In the genomic region with DNA sequence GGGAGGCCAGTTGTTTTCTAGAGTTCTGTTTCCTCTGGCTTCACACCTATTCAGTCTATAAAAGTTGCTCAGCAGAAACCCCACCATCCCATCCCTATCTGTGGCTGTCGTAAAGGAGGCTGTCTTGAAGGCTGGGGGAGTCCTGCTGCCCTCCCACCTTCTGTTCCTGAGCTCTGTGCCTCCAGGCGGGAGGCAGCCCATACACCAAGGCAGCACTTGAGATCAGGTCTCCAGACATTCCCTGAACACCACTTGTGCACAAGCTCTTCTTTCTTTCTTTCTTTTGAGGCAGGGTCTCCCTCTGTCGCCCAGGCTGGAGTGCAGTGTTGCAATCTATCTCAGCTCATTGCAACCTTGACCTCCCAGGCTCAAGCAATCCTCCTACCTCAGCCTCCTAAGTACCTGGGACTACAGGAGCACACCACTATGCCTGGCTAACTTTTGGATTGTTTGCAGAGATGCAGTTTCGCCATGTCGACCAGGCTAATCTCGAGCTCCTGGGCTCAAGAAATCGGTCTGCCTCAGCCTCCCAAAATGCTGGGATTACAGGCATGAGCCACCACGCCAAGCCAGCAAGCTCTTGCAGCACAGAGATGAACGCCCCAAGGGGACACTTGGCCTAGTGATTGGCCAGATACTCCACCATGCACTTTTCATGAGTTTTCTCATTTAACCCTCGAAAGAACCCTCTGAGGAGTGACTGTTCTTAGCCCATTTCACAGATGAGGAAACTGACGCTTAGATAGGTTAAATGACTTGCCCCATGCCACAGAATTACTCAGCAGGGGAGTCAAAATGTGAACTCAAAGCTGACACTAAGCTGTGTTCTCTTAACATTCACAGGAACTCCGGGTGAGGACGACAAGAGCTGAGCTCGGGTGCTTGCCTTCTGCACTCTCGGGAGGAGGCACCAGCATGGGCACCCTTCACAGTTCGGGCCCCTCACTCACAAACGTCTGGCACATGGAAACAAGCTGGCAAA, we compare ENCODE assay signal across 13 cellular contexts. TPM values are rescaled to one million over a fixed set of nuclear protein-coding genes. Genes with fewer than 3 reads are reported as not detected.
DNase-seq lines count a peak whose midpoint lies in the region; ATAC-seq and TF ChIP-seq lines count a peak whose summit lies in the region.
"Had no signal": no experiment of that assay in that cellular context is flagged by ENCODE, and none has a peak within 500 bp of the region (broad histone marks: within the 10 kb centered on the region; RNA-seq: fewer than 3 reads in every experiment).

No MANE protein-coding gene starts in this region.

- no peaks in the 10 kb centered on the region for H3K27me3 Mint-ChIP-seq in activated CD4-positive, alpha-beta T cell treated with anti-CD3 and anti-CD28 coated beads, Interleukin-2, amount 10 ng/mL, durations not matched to agents 7 days and 5 days
- H3K27me3 Mint-ChIP-seq in HFFc6 (ENCODE audit: insufficient read depth), result peaks cover 1% of the 10 kb centered on the region
- no peaks in the 10 kb centered on the region for H3K27me3 Mint-ChIP-seq in activated B cell treated with CpG ODN at 0.5 μM for 24 hours
- H3K27me3 Mint-ChIP-seq in effector memory CD8-positive, alpha-beta T cell, result no peaks in the 10 kb centered on the region

- peak; percentile 2 for DNase-seq in activated CD4-positive, alpha-beta T cell treated with anti-CD3 and anti-CD28 coated beads, Interleukin-2, amount 10 ng/mL, durations not matched to agents 7 days and 5 days
- DNase-seq in activated CD4-positive, alpha-beta T cell treated with anti-CD3 and anti-CD28 coated beads for 4 hours, result no peak
- no peak for DNase-seq in HFFc6
- DNase-seq in activated B cell treated with CpG ODN at 0.5 μM for 24 hours, result no peak
- peak in 1 of 2 donors; percentile 73 for DNase-seq in stimulated activated effector memory CD8-positive, alpha-beta T cell treated with anti-CD3 and anti-CD28 coated beads, Interleukin-12 subunit alpha, Interleukin-12 subunit beta, amount 100 ng/mL, for 72 hours (ENCODE audit: low spot score in 2 of 2)
- no peak for DNase-seq in effector memory CD8-positive, alpha-beta T cell
- no peak for DNase-seq in NCI-H1092 treated with DMSO at 0.1 percent for 48 hours (lab: John Stamatoyannopoulos, UW)
- DNase-seq: activated effector memory CD4-positive, alpha-beta T cell treated with anti-CD3 and anti-CD28 coated beads, Interleukin-2, amount 50 U/mL, for 16 hours; DMS153; NCI-H1694 treated with DMSO at 0.1 percent for 48 hours had no signal

- TF ChIP-seq CTCF in HFFc6 (IDR thresholded peaks at IDR 0.05) (no peak), activated B cell treated with CpG ODN at 0.5 μM for 24 hours (IDR thresholded peaks at IDR 0.05) (no peak)

- POLR2A ChIA-PET in activated CD4-positive, alpha-beta T cell treated with anti-CD3 and anti-CD28 coated beads, Interleukin-2, amount 10 ng/mL, durations not matched to agents 7 days and 5 days (lab: Charles Lee), result no interaction called here
- POLR2A ChIA-PET in activated B cell treated with CpG ODN at 0.5 μM for 24 hours (lab: Charles Lee), result interaction anchor here (0.5 to 1.5 kb wide), 3 partner anchors 10 to 60 kb away, joined by 3 to 7 read pairs (median 3); no protein-coding TSS in a partner anchor

- H3K4me3 Mint-ChIP-seq in activated CD4-positive, alpha-beta T cell treated with anti-CD3 and anti-CD28 coated beads, Interleukin-2, amount 10 ng/mL, durations not matched to agents 7 days and 5 days, result no peak overlapping the region
- H3K4me3 Mint-ChIP-seq in HFFc6 (no peak overlapping the region), activated B cell treated with CpG ODN at 0.5 μM for 24 hours (no peak overlapping the region)
- H3K4me3 Mint-ChIP-seq in stimulated activated effector memory CD8-positive, alpha-beta T cell treated with anti-CD3 and anti-CD28 coated beads, Interleukin-12 subunit alpha, Interleukin-12 subunit beta, amount 100 ng/mL, for 72 hours, result peak overlapping the region; percentile 32
- H3K4me3 Mint-ChIP-seq in effector memory CD8-positive, alpha-beta T cell, result no peak overlapping the region

- peaks cover 18% of the 10 kb centered on the region for H3K9me3 Mint-ChIP-seq in activated CD4-positive, alpha-beta T cell treated with anti-CD3 and anti-CD28 coated beads, Interleukin-2, amount 10 ng/mL, durations not matched to agents 7 days and 5 days
- peaks cover 10% of the 10 kb centered on the region for H3K9me3 Mint-ChIP-seq in HFFc6
- H3K9me3 Mint-ChIP-seq in activated B cell treated with CpG ODN at 0.5 μM for 24 hours, result peaks cover 10% of the 10 kb centered on the region
- H3K9me3 Mint-ChIP-seq in stimulated activated effector memory CD8-positive, alpha-beta T cell treated with anti-CD3 and anti-CD28 coated beads, Interleukin-12 subunit alpha, Interleukin-12 subunit beta, amount 100 ng/mL, for 72 hours, result peaks cover 6% of the 10 kb centered on the region
- peaks cover 5 to 7% of the 10 kb centered on the region in 2 donors for H3K9me3 Mint-ChIP-seq in effector memory CD8-positive, alpha-beta T cell

- no peak overlapping the region for H3K27ac Mint-ChIP-seq in activated CD4-positive, alpha-beta T cell treated with anti-CD3 and anti-CD28 coated beads, Interleukin-2, amount 10 ng/mL, durations not matched to agents 7 days and 5 days
- H3K27ac Mint-ChIP-seq in HFFc6 (peak overlapping the region; percentile 91; the same call in 1 of the 2 replicates), activated B cell treated with CpG ODN at 0.5 μM for 24 hours (no peak overlapping the region)
- H3K27ac Mint-ChIP-seq in stimulated activated effector memory CD8-positive, alpha-beta T cell treated with anti-CD3 and anti-CD28 coated beads, Interleukin-12 subunit alpha, Interleukin-12 subunit beta, amount 100 ng/mL, for 72 hours, result peak overlapping the region; percentile 79
- H3K27ac Mint-ChIP-seq in effector memory CD8-positive, alpha-beta T cell, result peak overlapping the region in 1 of 2 donors; percentile 26

- intact Hi-C loops in activated B cell treated with CpG ODN at 0.5 μM for 24 hours (cut with micrococcal nuclease), result no loop called here

- CTCF ChIA-PET in activated CD4-positive, alpha-beta T cell treated with anti-CD3 and anti-CD28 coated beads, Interleukin-2, amount 10 ng/mL, durations not matched to agents 7 days and 5 days (lab: Charles Lee), result interaction anchor here (0.7 to 1.7 kb wide), 11 partner anchors 9 to 241 kb away, joined by 3 to 4 read pairs (median 3); no protein-coding TSS in a partner anchor
- CTCF ChIA-PET in activated B cell treated with CpG ODN at 0.5 μM for 24 hours (lab: Charles Lee), result interaction anchor here (0.7 to 2.2 kb wide), 4 partner anchors 8 to 10 kb away, joined by 3 to 7 read pairs (median 4); no protein-coding TSS in a partner anchor

- peaks cover 27% of the 10 kb centered on the region for H3K4me1 Mint-ChIP-seq in activated CD4-positive, alpha-beta T cell treated with anti-CD3 and anti-CD28 coated beads, Interleukin-2, amount 10 ng/mL, durations not matched to agents 7 days and 5 days
- H3K4me1 Mint-ChIP-seq in HFFc6 (ENCODE audit: low read depth) (peaks cover 39% of the 10 kb centered on the region), activated B cell treated with CpG ODN at 0.5 μM for 24 hours (peaks cover 42% of the 10 kb centered on the region)
- H3K4me1 Mint-ChIP-seq in stimulated activated effector memory CD8-positive, alpha-beta T cell treated with anti-CD3 and anti-CD28 coated beads, Interleukin-12 subunit alpha, Interleukin-12 subunit beta, amount 100 ng/mL, for 72 hours, result peaks cover 64% of the 10 kb centered on the region
- peaks cover 0 to 6% of the 10 kb centered on the region in 2 donors for H3K4me1 Mint-ChIP-seq in effector memory CD8-positive, alpha-beta T cell (ENCODE audit: low read depth in 2 of 2)

- peak; percentile 28 for ATAC-seq in activated B cell treated with CpG ODN at 0.5 μM for 24 hours (ENCODE audit: low read depth)
- peak; percentile 96 for ATAC-seq in stimulated activated effector memory CD8-positive, alpha-beta T cell treated with anti-CD3 and anti-CD28 coated beads, Interleukin-12 subunit alpha, Interleukin-12 subunit beta, amount 100 ng/mL, for 72 hours
- ATAC-seq in effector memory CD8-positive, alpha-beta T cell (replicated peaks), result no peak
- ATAC-seq in HG02938 (IDR thresholded peaks at IDR 0.05; ENCODE audit: unreplicated experiment), result no peak
- ATAC-seq: A549 had no signal

- H3K36me3 Mint-ChIP-seq in activated CD4-positive, alpha-beta T cell treated with anti-CD3 and anti-CD28 coated beads, Interleukin-2, amount 10 ng/mL, durations not matched to agents 7 days and 5 days (ENCODE audit: low read depth), result peaks cover 22% of the 10 kb centered on the region
- H3K36me3 Mint-ChIP-seq in HFFc6 (ENCODE audit: low read depth), result peaks cover 9% of the 10 kb centered on the region
- H3K36me3 Mint-ChIP-seq in activated B cell treated with CpG ODN at 0.5 μM for 24 hours (ENCODE audit: low read depth), result peaks cover 5% of the 10 kb centered on the region
- no peaks in the 10 kb centered on the region for H3K36me3 Mint-ChIP-seq in stimulated activated effector memory CD8-positive, alpha-beta T cell treated with anti-CD3 and anti-CD28 coated beads, Interleukin-12 subunit alpha, Interleukin-12 subunit beta, amount 100 ng/mL, for 72 hours
- H3K36me3 Mint-ChIP-seq in effector memory CD8-positive, alpha-beta T cell (ENCODE audit: insufficient read depth), result no peaks in the 10 kb centered on the region

RNA-seq across cellular contexts. Expression of gene ENPP6, which starts 55.8 kb away (rescaled TPM):
- under 1 TPM; 0.47 to 0.75 TPM for total RNA-seq in activated CD4-positive, alpha-beta T cell treated with anti-CD3 and anti-CD28 coated beads, Interleukin-2, amount 10 ng/mL, durations not matched to agents 7 days and 5 days
- total RNA-seq in HFFc6 (2021; fragmentation: NEBNext Ultra II Directional; extraction: Animal tissue kit (Norgen Biotek cat#: 25700)), result not detected
- not detected in 2 replicates for total RNA-seq in activated B cell treated with CpG ODN at 0.5 μM for 24 hours
- total RNA-seq: chondrocyte had no signal

Comparison
In these comparisons a context has a peak if more than half of its experiments do, and no peak if none do; other contexts are left out.
1. H3K27ac Mint-ChIP-seq: peak in HFFc6 (single experiment) and stimulated activated effector memory CD8-positive, alpha-beta T cell treated with anti-CD3 and anti-CD28 coated beads, Interleukin-12 subunit alpha, Interleukin-12 subunit beta, amount 100 ng/mL, for 72 hours (single experiment); none in activated CD4-positive, alpha-beta T cell treated with anti-CD3 and anti-CD28 coated beads, Interleukin-2, amount 10 ng/mL, durations not matched to agents 7 days and 5 days (single experiment) and activated B cell treated with CpG ODN at 0.5 μM for 24 hours (single experiment).
2. ATAC-seq: peak in activated B cell treated with CpG ODN at 0.5 μM for 24 hours (single experiment) and stimulated activated effector memory CD8-positive, alpha-beta T cell treated with anti-CD3 and anti-CD28 coated beads, Interleukin-12 subunit alpha, Interleukin-12 subunit beta, amount 100 ng/mL, for 72 hours (single experiment); none in effector memory CD8-positive, alpha-beta T cell (single experiment) and HG02938 (single experiment).